In the genomic region with DNA sequence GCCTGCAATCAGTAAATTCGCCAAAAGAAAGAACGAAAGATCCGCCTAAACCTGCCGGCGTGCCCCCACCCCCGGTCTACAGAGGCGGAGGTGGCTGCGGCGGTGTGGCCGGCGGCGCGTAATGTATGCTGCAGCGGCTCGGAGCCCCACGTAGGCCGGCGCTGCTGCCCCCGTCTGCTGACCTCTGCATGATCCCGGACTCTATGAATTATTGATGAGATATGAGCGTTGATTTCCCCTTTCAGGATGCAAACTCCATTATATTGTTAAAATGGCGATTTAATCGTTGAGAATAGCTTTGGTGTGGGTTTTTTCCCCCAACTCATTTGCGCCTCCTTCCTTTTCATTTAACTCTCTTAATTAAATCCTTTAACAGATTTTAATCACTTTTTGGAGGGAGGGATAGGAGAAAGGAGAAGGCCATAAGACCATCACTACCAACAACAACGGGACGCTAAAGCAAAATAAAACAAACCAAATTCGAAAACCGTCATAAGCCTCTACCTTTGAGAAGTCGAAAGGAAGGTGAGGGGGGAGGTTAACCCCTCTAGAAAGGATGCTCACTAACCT, we compare ENCODE assay signal across 7 cellular contexts. TPM values are rescaled to one million over a fixed set of nuclear protein-coding genes. Genes with fewer than 3 reads are reported as not detected.
A peak's percentile ranks its signal among the peaks of the same experiment; 100 is the strongest.
DNase-seq lines count a peak whose midpoint lies in the region; ATAC-seq, FAIRE-seq and TF ChIP-seq lines count a peak whose summit lies in the region.

No MANE protein-coding gene starts in this region.

- TF ChIP-seq CTCF in PC-3 (conservative IDR thresholded peaks at IDR 0.05; ENCODE audit: low read depth, low read length) (no peak), endothelial cell of umbilical vein (IDR thresholded peaks at IDR 0.05; ENCODE audit: extremely low read depth in 1 of 2, insufficient read depth in 1 of 2, low read depth in 1 of 2, low read length in 2 of 2) (no peak)

- no peaks in the 10 kb centered on the region for H3K9me1 ChIP-seq in endothelial cell of umbilical vein (replicated peaks; ENCODE audit: control insufficient read depth, extremely low read depth, insufficient read depth, low read length)

- H3F3A ChIP-seq in PC-3 (ENCODE audit: low read length, unreplicated experiment): no peaks in the 10 kb centered on the region

- no peaks in the 10 kb centered on the region for H3K27me3 ChIP-seq in PC-3 (ENCODE audit: low read length)
- H3K27me3 ChIP-seq in endothelial cell of umbilical vein (ENCODE audit: control insufficient read depth in 2 of 2, insufficient read depth in 2 of 2, low read length in 2 of 2): no peaks in the 10 kb centered on the region

- H4K20me1 ChIP-seq in PC-3 (ENCODE audit: low read length) (no peaks in the 10 kb centered on the region), endothelial cell of umbilical vein (replicated peaks; ENCODE audit: control insufficient read depth, extremely low read depth, insufficient read depth, low read length) (no peaks in the 10 kb centered on the region)

- H3K4me1 ChIP-seq in PC-3 (ENCODE audit: insufficient read depth, low read length) (peaks cover 22% of the 10 kb centered on the region), endothelial cell of umbilical vein (ENCODE audit: control insufficient read depth, extremely low read depth, insufficient read depth, low read length) (peaks cover 48% of the 10 kb centered on the region)

- TF ChIP-seq POLR2A in GM12892 (IDR thresholded peaks at IDR 0.05; ENCODE audit: low read depth, low read length): no peak
- TF ChIP-seq POLR2A in endothelial cell of umbilical vein (IDR thresholded peaks at IDR 0.05; ENCODE audit: low read depth, low read length): no peak

- H3K9me3 ChIP-seq in PC-3 (ENCODE audit: low read length) (no peaks in the 10 kb centered on the region), endothelial cell of umbilical vein (replicated peaks; ENCODE audit: control insufficient read depth, insufficient read depth, low read length) (no peaks in the 10 kb centered on the region)

- H3K4me2 ChIP-seq in PC-3 (ENCODE audit: low read length) (peak overlapping the region; percentile 97), endothelial cell of umbilical vein (ENCODE audit: insufficient read depth, low read length) (peak overlapping the region; percentile 62)

- DNase-seq in GM12892 (ENCODE audit: insufficient read length) (peak; percentile 58), PC-3 (no peak), endothelial cell of umbilical vein (ENCODE audit: low read depth, low spot score) (peak; percentile 36), skeletal muscle cell (ENCODE audit: low read depth) (no peak)

- intact Hi-C loops in PC-3 (cut with micrococcal nuclease) (no loop called here), endothelial cell of umbilical vein (cut with micrococcal nuclease) (no loop called here)

- peak; percentile 78 for FAIRE-seq in GM12892 (lab: Jason Lieb, UNC)
- FAIRE-seq in endothelial cell of umbilical vein (lab: Jason Lieb, UNC): no peak

- CTCF ChIA-PET in PC-3 (lab: Charles Lee): no interaction called here
- CTCF ChIA-PET in endothelial cell of umbilical vein (lab: Charles Lee): interaction anchor here (0.9 to 1.7 kb wide), 3 partner anchors 129 to 370 kb away, joined by 3 to 5 read pairs (median 3); no protein-coding TSS in a partner anchor

- peak overlapping the region; percentile 83; the same call in 1 of the 2 replicates for H3K4me3 ChIP-seq in PC-3 (ENCODE audit: low read length)
- peak overlapping the region; percentile 33 to 81 (median 61) for H3K4me3 ChIP-seq in endothelial cell of umbilical vein (replicated peaks in 1 of 3; ENCODE audit: insufficient read depth in 1 of 3, low read depth in 1 of 3, low read length in 3 of 3)
- H3K4me3 ChIP-seq in skeletal muscle cell (ENCODE audit: low read depth, low read length): peak overlapping the region; percentile 60

- no peak overlapping the region for H3K27ac ChIP-seq in PC-3 (ENCODE audit: low read length)
- H3K27ac ChIP-seq in endothelial cell of umbilical vein (ENCODE audit: insufficient read depth, low read depth, low read length): peak overlapping the region; percentile 22

- H3K36me3 ChIP-seq in PC-3 (ENCODE audit: low read depth, low read length) (no peaks in the 10 kb centered on the region), endothelial cell of umbilical vein (ENCODE audit: control insufficient read depth in 2 of 2, extremely low read depth in 1 of 2, insufficient read depth in 2 of 2, low read length in 2 of 2) (peaks cover 0 to 7% of the 10 kb centered on the region in 2 experiments)

- peak overlapping the region; percentile 68; the same call in 1 of the 2 replicates for H3K9ac ChIP-seq in PC-3 (ENCODE audit: low read length)
- H3K9ac ChIP-seq in endothelial cell of umbilical vein (replicated peaks; ENCODE audit: extremely low read depth, insufficient read depth, low read length): peak overlapping the region; percentile 57

- H2AFZ ChIP-seq in PC-3 (ENCODE audit: low read length): peak overlapping the region; percentile 93; the same call in 1 of the 2 replicates
- peak overlapping the region; percentile 16 for H2AFZ ChIP-seq in endothelial cell of umbilical vein (ENCODE audit: low read depth, low read length)

- H3K79me2 ChIP-seq in PC-3 (ENCODE audit: low read length) (0 out of 2 replicates have a peak, but pooled peaks cover 6% of the 10 kb centered on the region), endothelial cell of umbilical vein (ENCODE audit: control insufficient read depth, insufficient read depth, low read length) (peaks cover 48% of the 10 kb centered on the region)

- H3K9me2 ChIP-seq in PC-3 (replicated peaks; ENCODE audit: low read length): no peaks in the 10 kb centered on the region

- no TSS peak for BruUV-seq in PC-3 (replicated peaks; lab: Mats Ljungman, UMichigan)
- no TSS peak for BruUV-seq in endothelial cell of umbilical vein (replicated peaks; lab: Mats Ljungman, UMichigan)

- ATAC-seq in PC-3: no peak
- ATAC-seq in GM18873 (IDR thresholded peaks at IDR 0.05; ENCODE audit: low FRiP score, unreplicated experiment): no peak
- ATAC-seq in GM19351 (IDR thresholded peaks at IDR 0.05; ENCODE audit: unreplicated experiment): no peak
- ATAC-seq in HG03175 (IDR thresholded peaks at IDR 0.05; ENCODE audit: unreplicated experiment): no peak

- POLR2A ChIA-PET in PC-3 (lab: Charles Lee; ENCODE audit: unreplicated experiment): no interaction called here
- POLR2A ChIA-PET in endothelial cell of umbilical vein (lab: Charles Lee): no interaction called here

- dilution Hi-C loops in endothelial cell of umbilical vein (cut with MboI; ENCODE audit: extremely low pct_ligation_motif_present, low sequenced_read_pairs): no loop called here

RNA-seq across cellular contexts. Expression of a gene that starts 3.6 kb away (rescaled TPM):
- polyA plus RNA-seq in GM12892 (2012; ENCODE audit: missing spikeins): 4.5 TPM
- total RNA-seq in PC-3 (2014; rRNA removed) (6.0 and 8.8 TPM in 2 replicates), endothelial cell of umbilical vein (45.0 and 56.6 TPM in 2 replicates)
- 29.6 and 33.0 TPM in 2 replicates for polyA plus RNA-seq in endothelial cell of umbilical vein
- 7.9 and 11.6 TPM in 2 replicates for polyA plus RNA-seq in endothelial cell of umbilical vein (2011; cell fraction: cytosol; rRNA removed)
- 81.4 and 85.1 TPM in 2 replicates for polyA plus RNA-seq in endothelial cell of umbilical vein (2011; cell fraction: nucleus; rRNA removed)
- polyA plus RNA-seq in endothelial cell of umbilical vein (2012): 19.0 and 19.8 TPM in 2 replicates
- 7.7 and 13.3 TPM in 2 replicates for polyA minus RNA-seq in endothelial cell of umbilical vein
- 1.3 TPM for polyA minus RNA-seq in endothelial cell of umbilical vein (2011; cell fraction: cytosol; rRNA and poly(A)+ RNA removed)
- polyA minus RNA-seq in endothelial cell of umbilical vein (2011; cell fraction: nucleus; rRNA and poly(A)+ RNA removed): 18.1 and 32.3 TPM in 2 replicates

RNA-seq across cellular contexts. Expression of a gene that starts 7.1 kb away (rescaled TPM):
- polyA plus RNA-seq in GM12892 (2012; ENCODE audit: missing spikeins): not detected
- total RNA-seq in PC-3 (2014; rRNA removed) (0.40 and 0.95 TPM in 2 replicates), endothelial cell of umbilical vein (7.3 and 8.5 TPM in 2 replicates)
- polyA plus RNA-seq in endothelial cell of umbilical vein: 2.0 and 2.6 TPM in 2 replicates
- polyA plus RNA-seq in endothelial cell of umbilical vein (2011; cell fraction: cytosol; rRNA removed): 1.0 and 1.1 TPM in 2 replicates
- 13.1 and 13.2 TPM in 2 replicates for polyA plus RNA-seq in endothelial cell of umbilical vein (2011; cell fraction: nucleus; rRNA removed)
- polyA plus RNA-seq in endothelial cell of umbilical vein (2012): 3.3 and 3.5 TPM in 2 replicates
- polyA minus RNA-seq in endothelial cell of umbilical vein: 0.57 and 0.58 TPM in 2 replicates
- 0.82 TPM for polyA minus RNA-seq in endothelial cell of umbilical vein (2011; cell fraction: cytosol; rRNA and poly(A)+ RNA removed)
- polyA minus RNA-seq in endothelial cell of umbilical vein (2011; cell fraction: nucleus; rRNA and poly(A)+ RNA removed): 2.5 and 2.6 TPM in 2 replicates

RNA-seq across cellular contexts. Expression of a gene that starts 8.3 kb away (rescaled TPM):
- polyA plus RNA-seq in GM12892 (2012; ENCODE audit: missing spikeins): 2.7 TPM
- total RNA-seq in PC-3 (2014; rRNA removed) (0.22 and 0.58 TPM in 2 replicates), endothelial cell of umbilical vein (11.2 and 13.1 TPM in 2 replicates)
- polyA plus RNA-seq in endothelial cell of umbilical vein: 4.6 and 5.4 TPM in 2 replicates
- 2.5 and 3.3 TPM in 2 replicates for polyA plus RNA-seq in endothelial cell of umbilical vein (2011; cell fraction: cytosol; rRNA removed)
- 13.6 and 14.6 TPM in 2 replicates for polyA plus RNA-seq in endothelial cell of umbilical vein (2011; cell fraction: nucleus; rRNA removed)
- polyA plus RNA-seq in endothelial cell of umbilical vein (2012): 5.2 and 5.6 TPM in 2 replicates
- 3.6 and 4.6 TPM in 2 replicates for polyA minus RNA-seq in endothelial cell of umbilical vein
- 0.51 TPM for polyA minus RNA-seq in endothelial cell of umbilical vein (2011; cell fraction: cytosol; rRNA and poly(A)+ RNA removed)
- 8.2 and 8.8 TPM in 2 replicates for polyA minus RNA-seq in endothelial cell of umbilical vein (2011; cell fraction: nucleus; rRNA and poly(A)+ RNA removed)

RNA-seq across cellular contexts. Expression of a gene that starts 18.3 kb away (rescaled TPM):
- polyA plus RNA-seq in GM12892 (2012; ENCODE audit: missing spikeins): not detected
- total RNA-seq in PC-3 (2014; rRNA removed) (9.5 and 11.3 TPM in 2 replicates), endothelial cell of umbilical vein (24.0 and 27.4 TPM in 2 replicates)
- polyA plus RNA-seq in endothelial cell of umbilical vein: 8.8 and 10.0 TPM in 2 replicates
- 4.3 and 6.1 TPM in 2 replicates for polyA plus RNA-seq in endothelial cell of umbilical vein (2011; cell fraction: cytosol; rRNA removed)
- polyA plus RNA-seq in endothelial cell of umbilical vein (2011; cell fraction: nucleus; rRNA removed): 42.1 and 47.5 TPM in 2 replicates
- 12.4 and 13.8 TPM in 2 replicates for polyA plus RNA-seq in endothelial cell of umbilical vein (2012)
- 3.9 and 7.0 TPM in 2 replicates for polyA minus RNA-seq in endothelial cell of umbilical vein
- 2.8 TPM for polyA minus RNA-seq in endothelial cell of umbilical vein (2011; cell fraction: cytosol; rRNA and poly(A)+ RNA removed)
- 9.1 and 16.5 TPM in 2 replicates for polyA minus RNA-seq in endothelial cell of umbilical vein (2011; cell fraction: nucleus; rRNA and poly(A)+ RNA removed)

RNA-seq across cellular contexts. Expression of a gene that starts 24.4 kb away (rescaled TPM):
- 4.1 TPM for polyA plus RNA-seq in GM12892 (2012; ENCODE audit: missing spikeins)
- total RNA-seq in PC-3 (2014; rRNA removed): not detected in 2 replicates
- 24.5 and 29.8 TPM in 2 replicates for total RNA-seq in endothelial cell of umbilical vein
- 23.5 and 24.2 TPM in 2 replicates for polyA plus RNA-seq in endothelial cell of umbilical vein
- 18.2 and 21.3 TPM in 2 replicates for polyA plus RNA-seq in endothelial cell of umbilical vein (2011; cell fraction: cytosol; rRNA removed)
- polyA plus RNA-seq in endothelial cell of umbilical vein (2011; cell fraction: nucleus; rRNA removed): 5.5 and 6.9 TPM in 2 replicates
- 26.0 and 33.3 TPM in 2 replicates for polyA plus RNA-seq in endothelial cell of umbilical vein (2012)
- polyA minus RNA-seq in endothelial cell of umbilical vein: 8.2 and 9.4 TPM in 2 replicates
- 10.9 TPM for polyA minus RNA-seq in endothelial cell of umbilical vein (2011; cell fraction: cytosol; rRNA and poly(A)+ RNA removed)
- polyA minus RNA-seq in endothelial cell of umbilical vein (2011; cell fraction: nucleus; rRNA and poly(A)+ RNA removed): 1.3 and 1.5 TPM in 2 replicates

Comparison
In these comparisons a context has a peak if more than half of its experiments do, and no peak if none do; other contexts are left out.
1. DNase-seq: peak in GM12892 (single experiment) and endothelial cell of umbilical vein (single experiment); none in PC-3 (single experiment) and skeletal muscle cell (single experiment).
2. Peak in every context shown above with its lines, with median percentiles within 50 percentile points of each other: H3K4me3 ChIP-seq.